1 cellular context compared by ENCODE assay signal in the genomic region with DNA sequence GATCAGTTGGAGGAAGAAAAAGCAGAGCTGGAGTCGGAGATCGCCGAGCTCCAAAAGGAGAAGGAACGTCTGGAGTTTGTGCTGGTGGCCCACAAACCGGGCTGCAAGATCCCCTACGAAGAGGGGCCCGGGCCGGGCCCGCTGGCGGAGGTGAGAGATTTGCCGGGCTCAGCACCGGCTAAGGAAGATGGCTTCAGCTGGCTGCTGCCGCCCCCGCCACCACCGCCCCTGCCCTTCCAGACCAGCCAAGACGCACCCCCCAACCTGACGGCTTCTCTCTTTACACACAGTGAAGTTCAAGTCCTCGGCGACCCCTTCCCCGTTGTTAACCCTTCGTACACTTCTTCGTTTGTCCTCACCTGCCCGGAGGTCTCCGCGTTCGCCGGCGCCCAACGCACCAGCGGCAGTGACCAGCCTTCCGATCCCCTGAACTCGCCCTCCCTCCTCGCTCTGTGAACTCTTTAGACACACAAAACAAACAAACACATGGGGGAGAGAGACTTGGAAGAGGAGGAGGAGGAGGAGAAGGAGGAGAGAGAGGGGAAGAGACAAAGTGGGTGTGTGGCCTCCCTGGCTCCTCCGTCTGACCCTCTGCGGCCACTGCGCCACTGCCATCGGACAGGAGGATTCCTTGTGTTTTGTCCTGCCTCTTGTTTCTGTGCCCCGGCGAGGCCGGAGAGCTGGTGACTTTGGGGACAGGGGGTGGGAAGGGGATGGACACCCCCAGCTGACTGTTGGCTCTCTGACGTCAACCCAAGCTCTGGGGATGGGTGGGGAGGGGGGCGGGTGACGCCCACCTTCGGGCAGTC.
A peak's percentile ranks its signal among the peaks of the same experiment; 100 is the strongest.
TF ChIP-seq lines count a peak whose summit lies in the region.

No MANE protein-coding gene starts in this region.

TF ChIP-seq in K562, 482 proteins besides CTCF, POLR2A, EP300 and RAD21 (continued from another document and continues in another):
- TF ChIP-seq TAF1 (IDR thresholded peaks at IDR 0.05; ENCODE audit: control insufficient read depth, extremely low read depth, insufficient read depth, low read length, severe bottlenecking) (no peak), RAD51 (IDR thresholded peaks at IDR 0.05; ENCODE audit: borderline replicate concordance, low read depth) (no peak), CBX8 (IDR thresholded peaks at IDR 0.05; ENCODE audit: borderline replicate concordance, extremely low read depth, low read depth, low read length, poor library complexity, severe bottlenecking) (no peak), HDAC2 (IDR thresholded peaks at IDR 0.05) (no peak), ZNF589 (CRISPR knock-in tag; IDR thresholded peaks at IDR 0.05; ENCODE audit: low read depth) (no peak), NCOA2 (IDR thresholded peaks at IDR 0.05; ENCODE audit: partially characterized antibody in 2 of 2) (no peak), EGR1 (conservative IDR thresholded peaks at IDR 0.05) (peak; percentile 65), ZNF217 (CRISPR knock-in tag; IDR thresholded peaks at IDR 0.05) (no peak), ZNF766 (CRISPR knock-in tag; conservative IDR thresholded peaks at IDR 0.05) (no peak), NFIX (CRISPR knock-in tag; IDR thresholded peaks at IDR 0.05; ENCODE audit: low read depth) (no peak), MYBL2 (IDR thresholded peaks at IDR 0.05; ENCODE audit: low read depth) (no peak), MYBL2 (CRISPR knock-in tag; IDR thresholded peaks at IDR 0.05; ENCODE audit: borderline replicate concordance) (no peak), HDAC1 (IDR thresholded peaks at IDR 0.05) (0 out of 4 replicates have a peak, but pooled peaks of 1 of the 2 experiments have one; percentile 26), ILK (tag; IDR thresholded peaks at IDR 0.05; ENCODE audit: borderline replicate concordance, low read depth) (no peak), ILF3 (IDR thresholded peaks at IDR 0.05; ENCODE audit: borderline replicate concordance) (no peak), HLTF (IDR thresholded peaks at IDR 0.05) (no peak), CAMTA2 (CRISPR knock-in tag; conservative IDR thresholded peaks at IDR 0.05) (no peak), ZNF57 (CRISPR knock-in tag; IDR thresholded peaks at IDR 0.05) (no peak), ZFP30 (CRISPR knock-in tag; IDR thresholded peaks at IDR 0.05; ENCODE audit: borderline replicate concordance) (no peak), TBP (optimal IDR thresholded peaks at IDR 0.05; ENCODE audit: low read depth, low read length) (no peak), BCOR (IDR thresholded peaks at IDR 0.05) (no peak), MTA1 (IDR thresholded peaks at IDR 0.05; ENCODE audit: borderline replicate concordance) (no peak), POLR2AphosphoS5 (IDR thresholded peaks at IDR 0.05; ENCODE audit: control insufficient read depth, insufficient read depth, low read depth, low read length) (peak; percentile 48; the same call in 1 of the 2 replicates), SMARCA5 (IDR thresholded peaks at IDR 0.05) (no peak), CREBBP (IDR thresholded peaks at IDR 0.05; ENCODE audit: low read depth, low read length) (no peak), DDX20 (tag; IDR thresholded peaks at IDR 0.05; ENCODE audit: low read depth) (no peak), DACH1 (IDR thresholded peaks at IDR 0.05; ENCODE audit: partially characterized antibody) (no peak), CXXC5 (CRISPR knock-in tag; IDR thresholded peaks at IDR 0.05) (no peak), RBFOX2 (IDR thresholded peaks at IDR 0.05; ENCODE audit: low read depth, low read length) (peak; percentile 26; the same call in 1 of the 2 replicates), SREBF1 (IDR thresholded peaks at IDR 0.05; ENCODE audit: borderline replicate concordance, low read depth, low read length) (no peak), ELF1 (tag; IDR thresholded peaks at IDR 0.05) (no peak), RBM17 (IDR thresholded peaks at IDR 0.05; ENCODE audit: borderline replicate concordance, low read depth, low read length) (no peak), PHB (CRISPR knock-in tag; IDR thresholded peaks at IDR 0.05) (no peak), ZNF384 (IDR thresholded peaks at IDR 0.05; ENCODE audit: low read depth, low read length) (no peak), NR4A1 (CRISPR knock-in tag; IDR thresholded peaks at IDR 0.05) (no peak), NR4A1 (tag; IDR thresholded peaks at IDR 0.05) (0 out of 2 replicates have a peak, but pooled peaks have one; percentile 42), CREB1 (IDR thresholded peaks at IDR 0.05) (peak; percentile 31; the same call in 1 of the 2 replicates), CREB1 (CRISPR knock-in tag; IDR thresholded peaks at IDR 0.05) (no peak), PHF20 (IDR thresholded peaks at IDR 0.05; ENCODE audit: partially characterized antibody) (no peak), HNRNPK (IDR thresholded peaks at IDR 0.05; ENCODE audit: low read depth, low read length, poor library complexity, severe bottlenecking) (no peak), ATF1 (CRISPR knock-in tag; IDR thresholded peaks at IDR 0.05) (no peak), ATF1 (tag; IDR thresholded peaks at IDR 0.05) (no peak)
- TF ChIP-seq, protein P1, sequence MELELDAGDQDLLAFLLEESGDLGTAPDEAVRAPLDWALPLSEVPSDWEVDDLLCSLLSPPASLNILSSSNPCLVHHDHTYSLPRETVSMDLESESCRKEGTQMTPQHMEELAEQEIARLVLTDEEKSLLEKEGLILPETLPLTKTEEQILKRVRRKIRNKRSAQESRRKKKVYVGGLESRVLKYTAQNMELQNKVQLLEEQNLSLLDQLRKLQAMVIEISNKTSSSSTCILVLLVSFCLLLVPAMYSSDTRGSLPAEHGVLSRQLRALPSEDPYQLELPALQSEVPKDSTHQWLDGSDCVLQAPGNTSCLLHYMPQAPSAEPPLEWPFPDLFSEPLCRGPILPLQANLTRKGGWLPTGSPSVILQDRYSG (tag; conservative IDR thresholded peaks at IDR 0.05; ENCODE audit: low read depth) = no peak
- TF ChIP-seq, protein P2, sequence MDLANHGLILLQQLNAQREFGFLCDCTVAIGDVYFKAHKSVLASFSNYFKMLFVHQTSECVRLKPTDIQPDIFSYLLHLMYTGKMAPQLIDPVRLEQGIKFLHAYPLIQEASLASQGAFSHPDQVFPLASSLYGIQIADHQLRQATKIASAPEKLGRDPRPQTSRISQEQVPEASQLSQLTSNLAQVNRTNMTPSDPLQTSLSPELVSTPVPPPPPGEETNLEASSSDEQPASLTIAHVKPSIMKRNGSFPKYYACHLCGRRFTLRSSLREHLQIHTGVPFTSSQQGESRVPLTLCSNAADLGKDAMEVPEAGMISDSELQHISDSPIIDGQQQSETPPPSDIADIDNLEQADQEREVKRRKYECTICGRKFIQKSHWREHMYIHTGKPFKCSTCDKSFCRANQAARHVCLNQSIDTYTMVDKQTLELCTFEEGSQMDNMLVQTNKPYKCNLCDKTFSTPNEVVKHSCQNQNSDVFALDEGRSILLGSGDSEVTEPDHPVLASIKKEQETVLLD (IDR thresholded peaks at IDR 0.05) = no peak
- TF ChIP-seq, protein P3, sequence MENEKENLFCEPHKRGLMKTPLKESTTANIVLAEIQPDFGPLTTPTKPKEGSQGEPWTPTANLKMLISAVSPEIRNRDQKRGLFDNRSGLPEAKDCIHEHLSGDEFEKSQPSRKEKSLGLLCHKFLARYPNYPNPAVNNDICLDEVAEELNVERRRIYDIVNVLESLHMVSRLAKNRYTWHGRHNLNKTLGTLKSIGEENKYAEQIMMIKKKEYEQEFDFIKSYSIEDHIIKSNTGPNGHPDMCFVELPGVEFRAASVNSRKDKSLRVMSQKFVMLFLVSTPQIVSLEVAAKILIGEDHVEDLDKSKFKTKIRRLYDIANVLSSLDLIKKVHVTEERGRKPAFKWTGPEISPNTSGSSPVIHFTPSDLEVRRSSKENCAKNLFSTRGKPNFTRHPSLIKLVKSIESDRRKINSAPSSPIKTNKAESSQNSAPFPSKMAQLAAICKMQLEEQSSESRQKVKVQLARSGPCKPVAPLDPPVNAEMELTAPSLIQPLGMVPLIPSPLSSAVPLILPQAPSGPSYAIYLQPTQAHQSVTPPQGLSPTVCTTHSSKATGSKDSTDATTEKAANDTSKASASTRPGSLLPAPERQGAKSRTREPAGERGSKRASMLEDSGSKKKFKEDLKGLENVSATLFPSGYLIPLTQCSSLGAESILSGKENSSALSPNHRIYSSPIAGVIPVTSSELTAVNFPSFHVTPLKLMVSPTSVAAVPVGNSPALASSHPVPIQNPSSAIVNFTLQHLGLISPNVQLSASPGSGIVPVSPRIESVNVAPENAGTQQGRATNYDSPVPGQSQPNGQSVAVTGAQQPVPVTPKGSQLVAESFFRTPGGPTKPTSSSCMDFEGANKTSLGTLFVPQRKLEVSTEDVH (IDR thresholded peaks at IDR 0.05; ENCODE audit: low read depth, partially characterized antibody) = no peak
- TF ChIP-seq, protein P4, sequence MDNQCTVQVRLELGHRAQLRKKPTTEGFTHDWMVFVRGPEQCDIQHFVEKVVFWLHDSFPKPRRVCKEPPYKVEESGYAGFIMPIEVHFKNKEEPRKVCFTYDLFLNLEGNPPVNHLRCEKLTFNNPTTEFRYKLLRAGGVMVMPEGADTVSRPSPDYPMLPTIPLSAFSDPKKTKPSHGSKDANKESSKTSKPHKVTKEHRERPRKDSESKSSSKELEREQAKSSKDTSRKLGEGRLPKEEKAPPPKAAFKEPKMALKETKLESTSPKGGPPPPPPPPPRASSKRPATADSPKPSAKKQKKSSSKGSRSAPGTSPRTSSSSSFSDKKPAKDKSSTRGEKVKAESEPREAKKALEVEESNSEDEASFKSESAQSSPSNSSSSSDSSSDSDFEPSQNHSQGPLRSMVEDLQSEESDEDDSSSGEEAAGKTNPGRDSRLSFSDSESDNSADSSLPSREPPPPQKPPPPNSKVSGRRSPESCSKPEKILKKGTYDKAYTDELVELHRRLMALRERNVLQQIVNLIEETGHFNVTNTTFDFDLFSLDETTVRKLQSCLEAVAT (IDR thresholded peaks at IDR 0.05) = 0 out of 4 replicates have a peak, but pooled peaks of 1 of the 2 experiments have one; percentile 31
- TF ChIP-seq, protein P5, sequence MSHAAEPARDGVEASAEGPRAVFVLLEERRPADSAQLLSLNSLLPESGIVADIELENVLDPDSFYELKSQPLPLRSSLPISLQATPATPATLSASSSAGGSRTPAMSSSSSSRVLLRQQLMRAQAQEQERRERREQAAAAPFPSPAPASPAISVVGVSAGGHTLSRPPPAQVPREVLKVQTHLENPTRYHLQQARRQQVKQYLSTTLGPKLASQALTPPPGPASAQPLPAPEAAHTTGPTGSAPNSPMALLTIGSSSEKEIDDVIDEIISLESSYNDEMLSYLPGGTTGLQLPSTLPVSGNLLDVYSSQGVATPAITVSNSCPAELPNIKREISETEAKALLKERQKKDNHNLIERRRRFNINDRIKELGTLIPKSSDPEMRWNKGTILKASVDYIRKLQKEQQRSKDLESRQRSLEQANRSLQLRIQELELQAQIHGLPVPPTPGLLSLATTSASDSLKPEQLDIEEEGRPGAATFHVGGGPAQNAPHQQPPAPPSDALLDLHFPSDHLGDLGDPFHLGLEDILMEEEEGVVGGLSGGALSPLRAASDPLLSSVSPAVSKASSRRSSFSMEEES (CRISPR knock-in tag; IDR thresholded peaks at IDR 0.05) = no peak
- TF ChIP-seq, protein P6, sequence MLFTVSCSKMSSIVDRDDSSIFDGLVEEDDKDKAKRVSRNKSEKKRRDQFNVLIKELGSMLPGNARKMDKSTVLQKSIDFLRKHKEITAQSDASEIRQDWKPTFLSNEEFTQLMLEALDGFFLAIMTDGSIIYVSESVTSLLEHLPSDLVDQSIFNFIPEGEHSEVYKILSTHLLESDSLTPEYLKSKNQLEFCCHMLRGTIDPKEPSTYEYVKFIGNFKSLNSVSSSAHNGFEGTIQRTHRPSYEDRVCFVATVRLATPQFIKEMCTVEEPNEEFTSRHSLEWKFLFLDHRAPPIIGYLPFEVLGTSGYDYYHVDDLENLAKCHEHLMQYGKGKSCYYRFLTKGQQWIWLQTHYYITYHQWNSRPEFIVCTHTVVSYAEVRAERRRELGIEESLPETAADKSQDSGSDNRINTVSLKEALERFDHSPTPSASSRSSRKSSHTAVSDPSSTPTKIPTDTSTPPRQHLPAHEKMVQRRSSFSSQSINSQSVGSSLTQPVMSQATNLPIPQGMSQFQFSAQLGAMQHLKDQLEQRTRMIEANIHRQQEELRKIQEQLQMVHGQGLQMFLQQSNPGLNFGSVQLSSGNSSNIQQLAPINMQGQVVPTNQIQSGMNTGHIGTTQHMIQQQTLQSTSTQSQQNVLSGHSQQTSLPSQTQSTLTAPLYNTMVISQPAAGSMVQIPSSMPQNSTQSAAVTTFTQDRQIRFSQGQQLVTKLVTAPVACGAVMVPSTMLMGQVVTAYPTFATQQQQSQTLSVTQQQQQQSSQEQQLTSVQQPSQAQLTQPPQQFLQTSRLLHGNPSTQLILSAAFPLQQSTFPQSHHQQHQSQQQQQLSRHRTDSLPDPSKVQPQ (CRISPR knock-in tag; IDR thresholded peaks at IDR 0.05; ENCODE audit: borderline replicate concordance) = no peak
- TF ChIP-seq, protein P7, sequence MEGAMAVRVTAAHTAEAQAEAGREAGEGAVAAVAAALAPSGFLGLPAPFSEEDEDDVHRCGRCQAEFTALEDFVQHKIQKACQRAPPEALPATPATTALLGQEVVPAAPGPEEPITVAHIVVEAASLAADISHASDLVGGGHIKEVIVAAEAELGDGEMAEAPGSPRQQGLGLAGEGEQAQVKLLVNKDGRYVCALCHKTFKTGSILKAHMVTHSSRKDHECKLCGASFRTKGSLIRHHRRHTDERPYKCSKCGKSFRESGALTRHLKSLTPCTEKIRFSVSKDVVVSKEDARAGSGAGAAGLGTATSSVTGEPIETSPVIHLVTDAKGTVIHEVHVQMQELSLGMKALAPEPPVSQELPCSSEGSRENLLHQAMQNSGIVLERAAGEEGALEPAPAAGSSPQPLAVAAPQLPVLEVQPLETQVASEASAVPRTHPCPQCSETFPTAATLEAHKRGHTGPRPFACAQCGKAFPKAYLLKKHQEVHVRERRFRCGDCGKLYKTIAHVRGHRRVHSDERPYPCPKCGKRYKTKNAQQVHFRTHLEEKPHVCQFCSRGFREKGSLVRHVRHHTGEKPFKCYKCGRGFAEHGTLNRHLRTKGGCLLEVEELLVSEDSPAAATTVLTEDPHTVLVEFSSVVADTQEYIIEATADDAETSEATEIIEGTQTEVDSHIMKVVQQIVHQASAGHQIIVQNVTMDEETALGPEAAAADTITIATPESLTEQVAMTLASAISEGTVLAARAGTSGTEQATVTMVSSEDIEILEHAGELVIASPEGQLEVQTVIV (CRISPR knock-in tag; IDR thresholded peaks at IDR 0.05; ENCODE audit: borderline replicate concordance) = no peak
- TF ChIP-seq, protein P8, sequence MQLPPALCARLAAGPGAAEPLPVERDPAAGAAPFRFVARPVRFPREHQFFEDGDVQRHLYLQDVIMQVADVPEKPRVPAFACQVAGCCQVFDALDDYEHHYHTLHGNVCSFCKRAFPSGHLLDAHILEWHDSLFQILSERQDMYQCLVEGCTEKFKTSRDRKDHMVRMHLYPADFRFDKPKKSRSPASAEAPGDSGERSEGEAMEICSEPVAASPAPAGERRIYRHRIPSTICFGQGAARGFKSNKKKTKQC (CRISPR knock-in tag; IDR thresholded peaks at IDR 0.05) = no peak
